35 cellular contexts compared by ENCODE assay signal in the genomic region with DNA sequence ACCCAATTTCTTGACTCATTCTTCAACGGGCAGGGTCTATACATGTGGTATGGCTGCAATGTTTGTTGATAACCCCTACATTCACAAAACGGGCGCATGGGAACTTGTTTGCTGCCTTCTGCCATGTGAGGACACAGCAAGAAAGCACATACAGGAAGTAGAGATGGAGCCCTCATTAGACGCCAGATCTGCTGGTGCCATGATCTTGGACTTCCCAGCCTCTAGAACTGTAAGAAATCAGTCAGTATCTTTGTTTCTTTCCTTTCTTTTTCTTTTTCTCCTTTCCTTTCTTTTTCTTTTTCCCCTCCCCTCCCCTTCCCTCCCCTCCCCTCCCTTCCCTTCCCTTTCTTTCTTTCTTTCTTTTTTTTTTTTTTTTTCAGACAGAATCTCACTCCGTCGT.
A peak's percentile ranks its signal among the peaks of the same experiment; 100 is the strongest.
DNase-seq lines count a peak whose midpoint lies in the region; ATAC-seq, FAIRE-seq and TF ChIP-seq lines count a peak whose summit lies in the region.
"Had no signal": no experiment of that assay in that cellular context is flagged by ENCODE, and none has a peak within 500 bp of the region (broad histone marks: within the 10 kb centered on the region; RNA-seq: fewer than 3 reads in every experiment).

No MANE protein-coding gene starts in this region.

- H3K9me3 ChIP-seq in HepG2 (ENCODE audit: low read length): peaks cover 5% of the 10 kb centered on the region; the same call in 1 of the 2 replicates
- no peaks in the 10 kb centered on the region for H3K9me3 ChIP-seq in right lobe of liver
- no peaks in the 10 kb centered on the region for H3K9me3 ChIP-seq in K562 (replicated peaks; ENCODE audit: control insufficient read depth, insufficient read depth, low read depth, low read length)
- peaks cover 8% of the 10 kb centered on the region for H3K9me3 ChIP-seq in endodermal cell (ENCODE audit: control insufficient read depth, low read length)
- H3K9me3 ChIP-seq: A549, BE2C had no signal

- H3K4me2 ChIP-seq in HepG2 (ENCODE audit: low read depth, low read length): no peak overlapping the region
- no peak overlapping the region for H3K4me2 ChIP-seq in K562 (ENCODE audit: insufficient read depth, low read length)
- H3K4me2 ChIP-seq: A549; BLaER1; BLaER1 treated with 17β-estradiol and CSF1 and Interleukin-3, amounts not matched to agents 10 nM and 100 nM had no signal

- peaks cover 23% of the 10 kb centered on the region for H3K9me3 Mint-ChIP-seq in endodermal cell
- H3K9me3 Mint-ChIP-seq: CD4-positive, alpha-beta T cell had no signal

- H3K36me3 ChIP-seq in HepG2 (replicated peaks in 1 of 2; ENCODE audit: control insufficient read depth in 1 of 2, insufficient read depth in 2 of 2, low read length in 2 of 2) (no peaks in the 10 kb centered on the region), right lobe of liver (no peaks in the 10 kb centered on the region), K562 (ENCODE audit: control insufficient read depth, insufficient read depth, low read length) (no peaks in the 10 kb centered on the region), endodermal cell (ENCODE audit: control insufficient read depth, insufficient read depth, low read length) (no peaks in the 10 kb centered on the region)
- H3K36me3 ChIP-seq: BE2C; BLaER1 treated with 17β-estradiol and CSF1 and Interleukin-3, amounts not matched to agents 10 nM and 100 nM had no signal

- peaks cover 16% of the 10 kb centered on the region for H3K36me3 Mint-ChIP-seq in endodermal cell (ENCODE audit: low read depth)

- no peak overlapping the region for H3K27ac Mint-ChIP-seq in endodermal cell
- H3K27ac Mint-ChIP-seq: B cell; CD14-positive monocyte; CD4-positive, alpha-beta memory T cell; CD4-positive, alpha-beta T cell; CD4-positive, CD25-positive, alpha-beta regulatory T cell; CD8-positive, alpha-beta T cell had no signal

- ATAC-seq in HepG2 (no peak), right lobe of liver (no peak), K562 (no peak), HG02852 (IDR thresholded peaks at IDR 0.05; ENCODE audit: unreplicated experiment) (no peak)
- ATAC-seq: A549; CD8-positive, alpha-beta T cell had no signal

- no peak overlapping the region for H2AFZ ChIP-seq in HepG2 (ENCODE audit: low read length)
- no peak overlapping the region for H2AFZ ChIP-seq in K562 (ENCODE audit: low read depth, low read length)

- H4K20me1 ChIP-seq in HepG2 (ENCODE audit: insufficient read depth, low read length) (no peaks in the 10 kb centered on the region), K562 (replicated peaks; ENCODE audit: control insufficient read depth, insufficient read depth, low read length) (no peaks in the 10 kb centered on the region)
- H4K20me1 ChIP-seq: BLaER1; BLaER1 treated with 17β-estradiol and CSF1 and Interleukin-3, amounts not matched to agents 10 nM and 100 nM had no signal

- H3K4me1 ChIP-seq in HepG2 (ENCODE audit: insufficient read depth, low read length): no peaks in the 10 kb centered on the region
- H3K4me1 ChIP-seq in right lobe of liver: no peaks in the 10 kb centered on the region
- no peaks in the 10 kb centered on the region for H3K4me1 ChIP-seq in K562 (replicated peaks in 1 of 2; ENCODE audit: control insufficient read depth in 2 of 2, insufficient read depth in 2 of 2, low read length in 2 of 2)
- H3K4me1 ChIP-seq in endodermal cell (ENCODE audit: control insufficient read depth, insufficient read depth, low read length): no peaks in the 10 kb centered on the region
- H3K4me1 ChIP-seq: A549; BE2C; BLaER1; BLaER1 treated with 17β-estradiol and CSF1 and Interleukin-3, amounts not matched to agents 10 nM and 100 nM had no signal

- POLR2A ChIA-PET in HepG2 (lab: Yijun Ruan, JAX) (no interaction called here), K562 (lab: Yijun Ruan, JAX) (no interaction called here)

- TF ChIP-seq POLR2A in HepG2 (IDR thresholded peaks at IDR 0.05; ENCODE audit: insufficient read depth in 1 of 2, low read depth in 2 of 2, low read length in 2 of 2): no peak
- TF ChIP-seq POLR2A in right lobe of liver (IDR thresholded peaks at IDR 0.05): no peak
- no peak for TF ChIP-seq POLR2A in K562 (conservative IDR thresholded peaks at IDR 0.05)

- TF ChIP-seq CTCF in HepG2 (CRISPR knock-in tag; IDR thresholded peaks at IDR 0.05): no peak
- TF ChIP-seq CTCF in right lobe of liver (IDR thresholded peaks at IDR 0.05): no peak
- no peak for TF ChIP-seq CTCF in K562 (IDR thresholded peaks at IDR 0.05 in 2 of 3, conservative IDR thresholded peaks at IDR 0.05 in 1 of 3; ENCODE audit: insufficient read depth in 2 of 3, low read depth in 1 of 3, low read length in 3 of 3)
- TF ChIP-seq CTCF in endodermal cell (conservative IDR thresholded peaks at IDR 0.05): no peak

- BruUV-seq in HepG2 (replicated peaks; lab: Mats Ljungman, UMichigan): no TSS peak
- BruUV-seq in K562 (replicated peaks; lab: Mats Ljungman, UMichigan): no TSS peak

- H3K9me1 ChIP-seq in K562 (ENCODE audit: control insufficient read depth, insufficient read depth, low read length): no peaks in the 10 kb centered on the region

- no peaks in the 10 kb centered on the region for H3K27me3 ChIP-seq in HepG2 (ENCODE audit: control insufficient read depth in 1 of 2, insufficient read depth in 2 of 2, low read length in 2 of 2)
- H3K27me3 ChIP-seq in right lobe of liver: no peaks in the 10 kb centered on the region
- H3K27me3 ChIP-seq in K562 (ENCODE audit: control insufficient read depth in 2 of 2, insufficient read depth in 2 of 2, low read length in 2 of 2): peaks cover 0 to 2% of the 10 kb centered on the region in 2 experiments; a peak in 1 of 5 replicates
- H3K27me3 ChIP-seq in endodermal cell (ENCODE audit: control insufficient read depth, insufficient read depth, low read length, poor library complexity, severe bottlenecking): no peaks in the 10 kb centered on the region
- H3K27me3 ChIP-seq: BE2C; BLaER1; BLaER1 treated with 17β-estradiol and CSF1 and Interleukin-3, amounts not matched to agents 10 nM and 100 nM had no signal

- H3K9ac ChIP-seq in HepG2 (ENCODE audit: insufficient read depth, low read depth, low read length) (no peak overlapping the region), K562 (ENCODE audit: insufficient read depth in 1 of 2, low read depth in 2 of 2, low read length in 2 of 2) (no peak overlapping the region), endodermal cell (ENCODE audit: extremely low read depth, low read length, poor library complexity, severe bottlenecking) (no peak overlapping the region)
- H3K9ac ChIP-seq: BLaER1; BLaER1 treated with 17β-estradiol and CSF1 and Interleukin-3, amounts not matched to agents 10 nM and 100 nM had no signal

- H3K79me2 ChIP-seq in HepG2 (ENCODE audit: insufficient read depth, low read length) (no peaks in the 10 kb centered on the region), K562 (ENCODE audit: control insufficient read depth, insufficient read depth, low read length) (no peaks in the 10 kb centered on the region)

- DNase-seq in HepG2 (ENCODE audit: low spot score) (no peak), right lobe of liver (no peak), K562 (ENCODE audit: extremely low read depth in 1 of 4, low spot score in 3 of 4) (no peak), endodermal cell (no peak), T-helper 2 cell (no peak)
- DNase-seq: 8988T; ACHN; AML-193; BE2C; C1 segment of cervical spinal cord; Caco-2; Calu3; CD4-positive, alpha-beta memory T cell; CD4-positive, alpha-beta T cell; CD4-positive, CD25-positive, alpha-beta regulatory T cell; CD8-positive, alpha-beta memory T cell; CD8-positive, alpha-beta T cell; COR-L47; DMS 273 treated with DMSO at 0.1 percent for 48 hours; DMS153; DMS53; DMS79; DMS79 treated with DMSO at 0.1 percent for 48 hours; DND-41; EL had no signal

- TF ChIP-seq EP300 in HepG2 (IDR thresholded peaks at IDR 0.05; ENCODE audit: low read depth in 2 of 2, low read length in 2 of 2): no peak
- TF ChIP-seq EP300 in HepG2 (CRISPR knock-in tag; IDR thresholded peaks at IDR 0.05; ENCODE audit: borderline replicate concordance): no peak
- TF ChIP-seq EP300 in K562 (IDR thresholded peaks at IDR 0.05; ENCODE audit: low read length): no peak

- TF ChIP-seq RAD21 in HepG2 (CRISPR knock-in tag; IDR thresholded peaks at IDR 0.05) (no peak), K562 (CRISPR knock-in tag; conservative IDR thresholded peaks at IDR 0.05 in 1 of 2, IDR thresholded peaks at IDR 0.05 in 1 of 2) (no peak)

- H3K27ac ChIP-seq in HepG2 (ENCODE audit: extremely low read length, insufficient read depth, low read length) (no peak overlapping the region), right lobe of liver (no peak overlapping the region), K562 (ENCODE audit: extremely low read depth, low read depth, low read length) (no peak overlapping the region), endodermal cell (ENCODE audit: low read depth, low read length) (no peak overlapping the region)
- H3K27ac ChIP-seq: 22Rv1; A549; BLaER1; BLaER1 treated with 17β-estradiol and CSF1 and Interleukin-3, amounts not matched to agents 10 nM and 100 nM; C4-2B had no signal

- FAIRE-seq in HepG2 (lab: Jason Lieb, UNC) (no peak), K562 (lab: Jason Lieb, UNC) (no peak)
- FAIRE-seq: A204.1, A549, D721Med had no signal

- WGBS in HepG2 (ENCODE audit: low lambda C conversion rate): 94% methylated on average over 6 of the region's 6 CpGs
- WGBS in right lobe of liver (ENCODE audit: insufficient coverage, low coverage, low lambda C conversion rate, missing lambda C conversion rate): 97% methylated on average over 5 of the region's 6 CpGs
- WGBS in K562 (ENCODE audit: insufficient coverage, low coverage, missing lambda C conversion rate): 4% methylated on average over 6 of the region's 6 CpGs
- WGBS in endodermal cell (ENCODE audit: insufficient coverage in 1 of 2, insufficient read length in 1 of 2), 2 experiments: 94 to 97% methylated on average over 4 to 6 of the region's 6 CpGs

- CTCF ChIA-PET in HepG2 (lab: Yijun Ruan, JAX; ENCODE audit: low intra/inter-chr PET ratio, low total read pairs): no interaction called here
- CTCF ChIA-PET in K562 (lab: Yijun Ruan, JAX; ENCODE audit: low intra/inter-chr PET ratio): no interaction called here

- intact Hi-C loops in HepG2 (cut with micrococcal nuclease; ENCODE audit: unreplicated experiment): no loop called here
- intact Hi-C loops in right lobe of liver (cut with DNase I): no loop called here
- intact Hi-C loops in K562 (cut with micrococcal nuclease): no loop called here

- no peaks in the 10 kb centered on the region for H3K27me3 Mint-ChIP-seq in endodermal cell (ENCODE audit: insufficient read depth)
- H3K27me3 Mint-ChIP-seq: B cell; CD4-positive, alpha-beta memory T cell; CD4-positive, alpha-beta T cell; CD4-positive, CD25-positive, alpha-beta regulatory T cell had no signal

- no peak overlapping the region for H3K4me3 ChIP-seq in HepG2 (replicated peaks in 1 of 3; ENCODE audit: insufficient read depth in 1 of 3, low read depth in 2 of 3, low read length in 3 of 3)
- H3K4me3 ChIP-seq in right lobe of liver: no peak overlapping the region
- no peak overlapping the region for H3K4me3 ChIP-seq in K562
- peak overlapping the region; percentile 8 for H3K4me3 ChIP-seq in endodermal cell (ENCODE audit: low read length)
- H3K4me3 ChIP-seq: A549; BLaER1; BLaER1 treated with 17β-estradiol and CSF1 and Interleukin-3, amounts not matched to agents 10 nM and 100 nM had no signal

- peaks cover 4% of the 10 kb centered on the region for H3K4me1 Mint-ChIP-seq in endodermal cell
- H3K4me1 Mint-ChIP-seq: B cell; CD14-positive monocyte; CD4-positive, alpha-beta memory T cell; CD4-positive, CD25-positive, alpha-beta regulatory T cell; CD8-positive, alpha-beta memory T cell had no signal

- in situ Hi-C loops in HepG2 (cut with HindIII; ENCODE audit: extremely low pct_ligation_motif_present, low pct_unique_long_range_greater_than_20kb) (no loop called here), K562 (cut with MboI) (no loop called here)

- H3K4me3 Mint-ChIP-seq in endodermal cell: no peak overlapping the region
- H3K4me3 Mint-ChIP-seq: B cell; CD14-positive monocyte; CD4-positive, alpha-beta memory T cell; CD4-positive, alpha-beta T cell; CD4-positive, CD25-positive, alpha-beta regulatory T cell; CD8-positive, alpha-beta memory T cell; CD8-positive, alpha-beta T cell had no signal
